Comparison of ENCODE assay signal across 27 cellular contexts in genomic region chr10:102863660-102864059, GRCh38. TPM values are rescaled to one million over a fixed set of nuclear protein-coding genes. Genes with fewer than 3 reads are reported as not detected.
"Had no signal": no experiment of that assay in that cellular context is flagged by ENCODE, and none has a peak within 500 bp of the region (broad histone marks: within the 10 kb centered on the region; RNA-seq: fewer than 3 reads in every experiment).

No MANE protein-coding gene starts in this region.

- H3K27ac ChIP-seq: brain microvascular endothelial cell, epithelial cell of prostate, thyroid gland, WERI-Rb-1 had no signal

- H3K36me3 Mint-ChIP-seq: activated naive CD4-positive, alpha-beta T cell treated with anti-CD3 and anti-CD28 coated beads, Interleukin-2, amount 50 U/mL, for 72 hours had no signal

- H3K4me3 Mint-ChIP-seq: activated CD4-positive, alpha-beta memory T cell treated with anti-CD3 and anti-CD28 coated beads for 36 hours; activated CD8-positive, alpha-beta memory T cell treated with anti-CD3 and anti-CD28 coated beads, Interleukin-2, amount 10 ng/mL, durations not matched to agents 7 days and 5 days; activated T-cell treated with anti-CD3 and anti-CD28 coated beads, Interleukin-2, amount 50 U/mL, for 24 hours; dendritic cell treated with granulocyte-macrophage colony-stimulating factor and Interleukin-4, amounts not matched to agents 40 ng/mL and 50 ng/mL, for 4 days; immature natural killer cell; naive thymus-derived CD8-positive, alpha-beta T cell; stimulated activated naive B cell treated with anti-CD40 and anti-IgM and Interleukin-4, amounts not matched to agents 10 μg/mL and 1 μg/mL and 100 μg/mL, for 72 hours had no signal

- H3K4me3 ChIP-seq: thyroid gland had no signal

- H3K4me1 Mint-ChIP-seq: activated CD8-positive, alpha-beta memory T cell treated with anti-CD3 and anti-CD28 coated beads, Interleukin-2, amount 10 ng/mL, durations not matched to agents 7 days and 5 days; stimulated activated naive B cell treated with anti-CD40 and anti-IgM and Interleukin-4, amounts not matched to agents 10 μg/mL and 1 μg/mL and 100 μg/mL, for 72 hours had no signal

- H3K27me3 ChIP-seq: brain microvascular endothelial cell, thyroid gland had no signal

- H3K9me3 Mint-ChIP-seq: activated CD4-positive, alpha-beta memory T cell treated with anti-CD3 and anti-CD28 coated beads for 36 hours; activated naive CD4-positive, alpha-beta T cell treated with anti-CD3 and anti-CD28 coated beads, Interleukin-2, amount 50 U/mL, for 72 hours; activated T-cell treated with anti-CD3 and anti-CD28 coated beads, Interleukin-2, amount 50 U/mL, for 24 hours; dendritic cell treated with granulocyte-macrophage colony-stimulating factor and Interleukin-4, amounts not matched to agents 40 ng/mL and 50 ng/mL, for 4 days; immature natural killer cell; naive thymus-derived CD8-positive, alpha-beta T cell; stimulated activated naive B cell treated with anti-CD40 and anti-IgM and Interleukin-4, amounts not matched to agents 10 μg/mL and 1 μg/mL and 100 μg/mL, for 72 hours had no signal

- ATAC-seq: activated CD8-positive, alpha-beta memory T cell treated with anti-CD3 and anti-CD28 coated beads, Interleukin-2, amount 10 ng/mL, durations not matched to agents 7 days and 5 days; activated naive CD4-positive, alpha-beta T cell treated with anti-CD3 and anti-CD28 coated beads, Interleukin-2, amount 50 U/mL, for 72 hours; left colon; naive thymus-derived CD8-positive, alpha-beta T cell; stimulated activated naive B cell treated with anti-CD40 and anti-IgM and Interleukin-4, amounts not matched to agents 10 μg/mL and 1 μg/mL and 100 μg/mL, for 72 hours had no signal

- H3K9me3 ChIP-seq: thyroid gland had no signal

- H3K27ac Mint-ChIP-seq: activated CD4-positive, alpha-beta memory T cell treated with anti-CD3 and anti-CD28 coated beads for 36 hours; activated CD8-positive, alpha-beta memory T cell treated with anti-CD3 and anti-CD28 coated beads, Interleukin-2, amount 10 ng/mL, durations not matched to agents 7 days and 5 days; activated naive CD4-positive, alpha-beta T cell treated with anti-CD3 and anti-CD28 coated beads, Interleukin-2, amount 50 U/mL, for 72 hours; activated T-cell treated with anti-CD3 and anti-CD28 coated beads, Interleukin-2, amount 50 U/mL, for 24 hours; dendritic cell treated with granulocyte-macrophage colony-stimulating factor and Interleukin-4, amounts not matched to agents 40 ng/mL and 50 ng/mL, for 4 days; immature natural killer cell; naive thymus-derived CD8-positive, alpha-beta T cell; stimulated activated naive B cell treated with anti-CD40 and anti-IgM and Interleukin-4, amounts not matched to agents 10 μg/mL and 1 μg/mL and 100 μg/mL, for 72 hours had no signal

- DNase-seq: activated CD4-positive, alpha-beta memory T cell treated with anti-CD3 and anti-CD28 coated beads for 36 hours; activated gamma-delta T cell; activated T-cell treated with anti-CD3 and anti-CD28 coated beads, Interleukin-2, amount 50 U/mL, for 24 hours; amygdala; brain microvascular endothelial cell; head of caudate nucleus; immature natural killer cell; left colon; naive thymus-derived CD8-positive, alpha-beta T cell; posterior cingulate gyrus; retina; stimulated activated CD4-positive, alpha-beta T cell treated with anti-CD3 and anti-CD28 coated beads, Interleukin-15, amount 100 ng/mL, for 24 hours; stimulated activated CD4-positive, alpha-beta T cell treated with anti-CD3 and anti-CD28 coated beads, Interleukin-4, amount 100 ng/mL, for 1 hour; stimulated activated naive B cell treated with anti-CD40 and anti-IgM and Interleukin-4, amounts not matched to agents 10 μg/mL and 1 μg/mL and 100 μg/mL, for 72 hours; T-helper 1 cell; T1000; thyroid gland; WERI-Rb-1 had no signal

RNA-seq across cellular contexts. Expression of gene AS3MT, which starts 5.6 kb away (rescaled TPM):
- total RNA-seq: activated naive CD4-positive, alpha-beta T cell treated with anti-CD3 and anti-CD28 coated beads, Interleukin-2, amount 50 U/mL, for 72 hours had no signal
- polyA plus RNA-seq: naive thymus-derived CD8-positive, alpha-beta T cell had no signal

RNA-seq across cellular contexts. Expression of gene CYP17A1, which starts 26.4 kb away (rescaled TPM):
- total RNA-seq: activated CD4-positive, alpha-beta memory T cell treated with anti-CD3 and anti-CD28 coated beads for 36 hours; activated CD8-positive, alpha-beta memory T cell treated with anti-CD3 and anti-CD28 coated beads, Interleukin-2, amount 10 ng/mL, durations not matched to agents 7 days and 5 days; activated naive CD4-positive, alpha-beta T cell treated with anti-CD3 and anti-CD28 coated beads, Interleukin-2, amount 50 U/mL, for 72 hours; frontal cortex; left colon; lung microvascular endothelial cell; mononuclear cell; naive thymus-derived CD8-positive, alpha-beta T cell; skeletal muscle tissue; urinary bladder had no signal
- polyA plus RNA-seq: urinary bladder had no signal
